Comparison of ENCODE assay signal across 9 cellular contexts in genomic region chr5:88602584-88602983, GRCh38.
A peak's percentile ranks its signal among the peaks of the same experiment; 100 is the strongest.
DNase-seq lines count a peak whose midpoint lies in the region; ATAC-seq and TF ChIP-seq lines count a peak whose summit lies in the region.
"Had no signal": no experiment of that assay in that cellular context is flagged by ENCODE, and none has a peak within 500 bp of the region (broad histone marks: within the 10 kb centered on the region; RNA-seq: fewer than 3 reads in every experiment).

No MANE protein-coding gene starts in this region.

- DNase-seq in COLO668 (lab: John Stamatoyannopoulos, UW; ENCODE audit: unreplicated experiment) (peak; percentile 24), GM20000 (ENCODE audit: low spot score) (no peak), kidney tubule cell (ENCODE audit: low spot score) (peak; percentile 3), GDM1 (lab: John Stamatoyannopoulos, UW) (no peak), NCI-H146 (lab: John Stamatoyannopoulos, UW) (no peak), ureter (ENCODE audit: low spot score) (no peak)

- H3K27me3 Mint-ChIP-seq in stimulated activated memory B cell treated with anti-CD40 and anti-IgM and Interleukin-4, amounts not matched to agents 10 μg/mL and 1 μg/mL and 100 μg/mL, for 72 hours: peaks cover 20% of the 10 kb centered on the region

- no peak overlapping the region for H3K27ac ChIP-seq in VCaP
- H3K27ac ChIP-seq: SJSA1 had no signal

- no peaks in the 10 kb centered on the region for H3K4me1 Mint-ChIP-seq in stimulated activated memory B cell treated with anti-CD40 and anti-IgM and Interleukin-4, amounts not matched to agents 10 μg/mL and 1 μg/mL and 100 μg/mL, for 72 hours

- no peak overlapping the region for H3K27ac Mint-ChIP-seq in stimulated activated memory B cell treated with anti-CD40 and anti-IgM and Interleukin-4, amounts not matched to agents 10 μg/mL and 1 μg/mL and 100 μg/mL, for 72 hours

- H3K9me3 Mint-ChIP-seq in stimulated activated memory B cell treated with anti-CD40 and anti-IgM and Interleukin-4, amounts not matched to agents 10 μg/mL and 1 μg/mL and 100 μg/mL, for 72 hours: peaks cover 10% of the 10 kb centered on the region

- no peak overlapping the region for H3K4me3 Mint-ChIP-seq in stimulated activated memory B cell treated with anti-CD40 and anti-IgM and Interleukin-4, amounts not matched to agents 10 μg/mL and 1 μg/mL and 100 μg/mL, for 72 hours

- ATAC-seq in stimulated activated memory B cell treated with anti-CD40 and anti-IgM and Interleukin-4, amounts not matched to agents 10 μg/mL and 1 μg/mL and 100 μg/mL, for 72 hours: no peak

- TF ChIP-seq CTCF in GM20000 (IDR thresholded peaks at IDR 0.05; ENCODE audit: extremely low read depth, missing control alignments) (peak; percentile 22), VCaP (conservative IDR thresholded peaks at IDR 0.05) (peak; percentile 49; the same call in 1 of the 2 replicates)

- no peaks in the 10 kb centered on the region for H3K36me3 Mint-ChIP-seq in stimulated activated memory B cell treated with anti-CD40 and anti-IgM and Interleukin-4, amounts not matched to agents 10 μg/mL and 1 μg/mL and 100 μg/mL, for 72 hours

Comparison
In these comparisons a context has a peak if more than half of its experiments do, and no peak if none do; other contexts are left out.
1. DNase-seq: peak in COLO668 (single experiment) and kidney tubule cell (single experiment); none in GM20000 (single experiment), GDM1 (single experiment), NCI-H146 (single experiment) and ureter (single experiment).